28 cellular contexts compared by ENCODE assay signal in the genomic region with DNA sequence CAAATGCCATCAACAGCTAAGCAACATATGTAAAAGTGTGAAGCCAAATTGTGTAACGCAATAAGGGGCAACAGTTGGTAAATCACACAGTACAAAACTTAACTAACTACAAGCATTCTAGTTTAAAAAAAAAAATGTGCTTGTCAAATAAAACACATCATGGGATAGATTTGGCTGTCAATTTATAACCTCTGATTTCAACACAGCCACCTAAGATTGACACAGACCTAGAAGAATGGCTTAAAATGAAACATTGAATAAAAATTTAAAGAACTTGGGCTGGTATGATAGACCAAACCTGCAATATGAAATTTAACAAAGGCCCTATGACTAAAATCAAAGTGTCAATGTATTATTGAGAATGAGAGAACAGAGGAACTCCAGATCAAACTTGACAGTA.
"Had no signal": no experiment of that assay in that cellular context is flagged by ENCODE, and none has a peak within 500 bp of the region (broad histone marks: within the 10 kb centered on the region; RNA-seq: fewer than 3 reads in every experiment).

No MANE protein-coding gene starts in this region.

- H3K4me1 Mint-ChIP-seq: activated naive CD4-positive, alpha-beta T cell treated with anti-CD3 and anti-CD28 coated beads, Interleukin-2, amount 10 ng/mL, durations not matched to agents 7 days and 5 days; endodermal cell had no signal

- H3K27me3 Mint-ChIP-seq: activated CD4-positive, alpha-beta memory T cell treated with anti-CD3 and anti-CD28 coated beads for 36 hours; activated CD4-positive, alpha-beta T cell treated with anti-CD3 and anti-CD28 coated beads, Interleukin-2, amount 10 ng/mL, durations not matched to agents 24 days and 14 days; activated naive CD4-positive, alpha-beta T cell treated with anti-CD3 and anti-CD28 coated beads, Interleukin-2, amount 10 ng/mL, durations not matched to agents 7 days and 5 days; activated naive CD8-positive, alpha-beta T cell treated with anti-CD3 and anti-CD28 coated beads, Interleukin-2, amount 10 ng/mL, durations not matched to agents 7 days and 5 days; naive thymus-derived CD4-positive, alpha-beta T cell; stimulated activated naive B cell treated with anti-CD40 and anti-IgM and Interleukin-4, amounts not matched to agents 10 μg/mL and 1 μg/mL and 100 μg/mL, for 72 hours had no signal

- H3K27ac Mint-ChIP-seq: activated CD4-positive, alpha-beta memory T cell treated with anti-CD3 and anti-CD28 coated beads for 36 hours; activated CD4-positive, alpha-beta T cell treated with anti-CD3 and anti-CD28 coated beads, Interleukin-2, amount 10 ng/mL, durations not matched to agents 24 days and 14 days; activated naive CD4-positive, alpha-beta T cell treated with anti-CD3 and anti-CD28 coated beads, Interleukin-2, amount 10 ng/mL, durations not matched to agents 7 days and 5 days; activated naive CD8-positive, alpha-beta T cell treated with anti-CD3 and anti-CD28 coated beads, Interleukin-2, amount 10 ng/mL, durations not matched to agents 7 days and 5 days; endodermal cell; naive thymus-derived CD4-positive, alpha-beta T cell; stimulated activated naive B cell treated with anti-CD40 and anti-IgM and Interleukin-4, amounts not matched to agents 10 μg/mL and 1 μg/mL and 100 μg/mL, for 72 hours had no signal

- ATAC-seq: left colon; naive thymus-derived CD4-positive, alpha-beta T cell; stimulated activated naive B cell treated with anti-CD40 and anti-IgM and Interleukin-4, amounts not matched to agents 10 μg/mL and 1 μg/mL and 100 μg/mL, for 72 hours had no signal

- H3K4me1 ChIP-seq: esophagus squamous epithelium, prostate gland, thyroid gland, vagina had no signal

- H3K4me3 ChIP-seq: esophagus squamous epithelium, ovary, prostate gland, stomach, thyroid gland, upper lobe of left lung, vagina had no signal

- H3K4me3 Mint-ChIP-seq: activated CD4-positive, alpha-beta memory T cell treated with anti-CD3 and anti-CD28 coated beads for 36 hours; activated CD4-positive, alpha-beta T cell treated with anti-CD3 and anti-CD28 coated beads, Interleukin-2, amount 10 ng/mL, durations not matched to agents 24 days and 14 days; activated naive CD4-positive, alpha-beta T cell treated with anti-CD3 and anti-CD28 coated beads, Interleukin-2, amount 10 ng/mL, durations not matched to agents 7 days and 5 days; activated naive CD8-positive, alpha-beta T cell treated with anti-CD3 and anti-CD28 coated beads, Interleukin-2, amount 10 ng/mL, durations not matched to agents 7 days and 5 days; endodermal cell; naive thymus-derived CD4-positive, alpha-beta T cell; stimulated activated naive B cell treated with anti-CD40 and anti-IgM and Interleukin-4, amounts not matched to agents 10 μg/mL and 1 μg/mL and 100 μg/mL, for 72 hours had no signal

- H3K27ac ChIP-seq: esophagus squamous epithelium, ovary, prostate gland, stomach, thyroid gland, upper lobe of left lung, vagina had no signal

- H3K36me3 Mint-ChIP-seq: activated CD4-positive, alpha-beta memory T cell treated with anti-CD3 and anti-CD28 coated beads for 36 hours had no signal

- H3K9me3 Mint-ChIP-seq: activated CD4-positive, alpha-beta memory T cell treated with anti-CD3 and anti-CD28 coated beads for 36 hours; activated CD4-positive, alpha-beta T cell treated with anti-CD3 and anti-CD28 coated beads, Interleukin-2, amount 10 ng/mL, durations not matched to agents 24 days and 14 days; activated naive CD4-positive, alpha-beta T cell treated with anti-CD3 and anti-CD28 coated beads, Interleukin-2, amount 10 ng/mL, durations not matched to agents 7 days and 5 days; activated naive CD8-positive, alpha-beta T cell treated with anti-CD3 and anti-CD28 coated beads, Interleukin-2, amount 10 ng/mL, durations not matched to agents 7 days and 5 days; endodermal cell; naive thymus-derived CD4-positive, alpha-beta T cell; stimulated activated naive B cell treated with anti-CD40 and anti-IgM and Interleukin-4, amounts not matched to agents 10 μg/mL and 1 μg/mL and 100 μg/mL, for 72 hours had no signal

- H3K27me3 ChIP-seq: esophagus squamous epithelium, ovary, stomach, thyroid gland, upper lobe of left lung, vagina had no signal

- H3K9me3 ChIP-seq: esophagus squamous epithelium, ovary, prostate gland, stomach, thyroid gland, upper lobe of left lung, vagina had no signal

- FAIRE-seq: frontal cortex, keratinocyte had no signal

- H3K36me3 ChIP-seq: esophagus squamous epithelium, ovary, prostate gland, stomach, thyroid gland, upper lobe of left lung, vagina had no signal

- DNase-seq: activated CD4-positive, alpha-beta memory T cell treated with anti-CD3 and anti-CD28 coated beads for 36 hours; activated CD4-positive, alpha-beta T cell treated with anti-CD3 and anti-CD28 coated beads, Interleukin-2, amount 10 ng/mL, durations not matched to agents 24 days and 14 days; activated CD4-positive, CD25-positive, alpha-beta regulatory T cell treated with anti-CD3 and anti-CD28 coated beads, Interleukin-2, amount 50 U/mL, for 72 hours; activated CD8-positive, alpha-beta memory T cell treated with anti-CD3 and anti-CD28 coated beads, Interleukin-2, amount 50 U/mL, for 4 hours; activated gamma-delta T cell; activated naive CD4-positive, alpha-beta T cell treated with anti-CD3 and anti-CD28 coated beads, Interleukin-2, amount 10 ng/mL, durations not matched to agents 7 days and 5 days; activated naive CD8-positive, alpha-beta T cell treated with anti-CD3 and anti-CD28 coated beads, Interleukin-2, amount 10 ng/mL, durations not matched to agents 7 days and 5 days; activated T-cell treated with anti-CD3 and anti-CD28 coated beads, Interleukin-2, amount 50 U/mL, for 1 hour; amniotic stem cell; central memory CD4-positive, alpha-beta T cell; endodermal cell; esophagus squamous epithelium; glutamatergic neuron; left colon; midbrain; naive thymus-derived CD4-positive, alpha-beta T cell; ovary; stimulated activated CD4-positive, alpha-beta T cell treated with anti-CD3 and anti-CD28 coated beads, Interleukin-15, amount 100 ng/mL, for 24 hours; stimulated activated CD4-positive, alpha-beta T cell treated with anti-CD3 and anti-CD28 coated beads, Interleukin-2, amount 100 ng/mL, for 24 hours; stimulated activated naive B cell treated with anti-CD40 and anti-IgM and Interleukin-4, amounts not matched to agents 10 μg/mL and 1 μg/mL and 100 μg/mL, for 72 hours; stomach; T-helper 2 cell; thyroid gland; upper lobe of left lung had no signal
